11 cellular contexts compared by ENCODE assay signal in genomic region chr19:7933411-7933810, GRCh38. TPM values are rescaled to one million over a fixed set of nuclear protein-coding genes. Genes with fewer than 3 reads are reported as not detected.
DNase-seq lines count a peak whose midpoint lies in the region; ATAC-seq and TF ChIP-seq lines count a peak whose summit lies in the region.
"Had no signal": no experiment of that assay in that cellular context is flagged by ENCODE, and none has a peak within 500 bp of the region (broad histone marks: within the 10 kb centered on the region; RNA-seq: fewer than 3 reads in every experiment).

No MANE protein-coding gene starts in this region.

- H2AK9ac ChIP-seq in IMR-90 (replicated peaks; ENCODE audit: low read depth, low read length, poor library complexity), result no peak overlapping the region

- POLR2A ChIA-PET in AG04449 (lab: Yijun Ruan, JAX) (interaction anchor here (0.7 kb wide), 1 partner anchor 10 kb away, joined by 3 read pairs; the partner anchor contains the start of gene TIMM44), IMR-90 (lab: Charles Lee; ENCODE audit: unreplicated experiment) (no interaction called here)

- H3K4me1 Mint-ChIP-seq in activated CD4-positive, alpha-beta T cell treated with anti-CD3 and anti-CD28 coated beads, Interleukin-2, amount 10 ng/mL, durations not matched to agents 24 days and 14 days, result peaks cover 6% of the 10 kb centered on the region

- intact Hi-C loops in IMR-90 (cut with micrococcal nuclease), result no loop called here
- intact Hi-C loops in activated CD4-positive, alpha-beta T cell treated with anti-CD3 and anti-CD28 coated beads, Interleukin-2, amount 10 ng/mL, durations not matched to agents 24 days and 14 days (cut with micrococcal nuclease), result no loop called here

- no peak for TF ChIP-seq RAD21 in IMR-90 (IDR thresholded peaks at IDR 0.05; ENCODE audit: low read length)

- H3K9me1 ChIP-seq in IMR-90 (ENCODE audit: insufficient read depth, low read length), result no peaks in the 10 kb centered on the region

- H3K27me3 Mint-ChIP-seq in activated CD4-positive, alpha-beta T cell treated with anti-CD3 and anti-CD28 coated beads, Interleukin-2, amount 10 ng/mL, durations not matched to agents 24 days and 14 days, result no peaks in the 10 kb centered on the region
- H3K27me3 Mint-ChIP-seq: activated T-helper 17 cell treated with anti-CD3 and anti-CD28 coated beads, Interleukin-2, amount 50 U/mL, for 72 hours had no signal

- peaks cover 5 to 17% of the 10 kb centered on the region in 2 experiments; a peak in 2 of 4 replicates for H3K79me1 ChIP-seq in IMR-90 (ENCODE audit: low read depth in 1 of 2, low read length in 2 of 2)

- no peaks in the 10 kb centered on the region for H3K27me3 ChIP-seq in IMR-90 (ENCODE audit: control insufficient read depth, insufficient read depth, low read length)
- H3K27me3 ChIP-seq: BLaER1 had no signal

- H2BK120ac ChIP-seq in IMR-90 (ENCODE audit: low read depth, low read length), result no peak overlapping the region

- H3K4me3 ChIP-seq in AG04449 (ENCODE audit: low read depth, low read length) (no peak overlapping the region), IMR-90 (ENCODE audit: insufficient read depth, low read depth, low read length) (no peak overlapping the region), fibroblast of mammary gland (ENCODE audit: control insufficient read depth, low read depth, low read length) (no peak overlapping the region)
- H3K4me3 ChIP-seq: BLaER1 had no signal

- H3K14ac ChIP-seq in IMR-90 (replicated peaks; ENCODE audit: low read depth, low read length), result no peak overlapping the region

- H3K4me3 Mint-ChIP-seq in activated CD4-positive, alpha-beta T cell treated with anti-CD3 and anti-CD28 coated beads, Interleukin-2, amount 10 ng/mL, durations not matched to agents 24 days and 14 days, result no peak overlapping the region
- H3K4me3 Mint-ChIP-seq: activated T-helper 17 cell treated with anti-CD3 and anti-CD28 coated beads, Interleukin-2, amount 50 U/mL, for 72 hours had no signal

- no peaks in the 10 kb centered on the region for H3K9me3 ChIP-seq in IMR-90 (ENCODE audit: control insufficient read depth, insufficient read depth, low read length)
- H3K9me3 ChIP-seq: BLaER1 had no signal

- H3K23ac ChIP-seq in IMR-90 (ENCODE audit: low read depth, low read length), result no peak overlapping the region

- H3K9me3 Mint-ChIP-seq in activated CD4-positive, alpha-beta T cell treated with anti-CD3 and anti-CD28 coated beads, Interleukin-2, amount 10 ng/mL, durations not matched to agents 24 days and 14 days, result no peaks in the 10 kb centered on the region
- H3K9me3 Mint-ChIP-seq: activated T-helper 17 cell treated with anti-CD3 and anti-CD28 coated beads, Interleukin-2, amount 50 U/mL, for 72 hours had no signal

- dilution Hi-C loops in IMR-90 (cut with HindIII; ENCODE audit: low sequenced_read_pairs, unreplicated experiment), result no loop called here

- TF ChIP-seq POLR2A in IMR-90 (IDR thresholded peaks at IDR 0.05; ENCODE audit: low read depth, low read length), result no peak

- H2AK5ac ChIP-seq in IMR-90 (ENCODE audit: low read depth, low read length), result no peak overlapping the region

- H3K36me3 Mint-ChIP-seq in activated CD4-positive, alpha-beta T cell treated with anti-CD3 and anti-CD28 coated beads, Interleukin-2, amount 10 ng/mL, durations not matched to agents 24 days and 14 days (ENCODE audit: low read depth), result peaks cover 37% of the 10 kb centered on the region

- no peak for DNase-seq in AG04449 (ENCODE audit: low read depth, low spot score)
- DNase-seq in IMR-90, result no peak
- no peak for DNase-seq in fibroblast of mammary gland (ENCODE audit: low read depth)
- no peak for DNase-seq in activated T-cell treated with anti-CD3 and anti-CD28 coated beads, Interleukin-2, amount 50 U/mL, for 1 hour
- no peak for DNase-seq in activated CD4-positive, alpha-beta T cell treated with anti-CD3 and anti-CD28 coated beads, Interleukin-2, amount 10 ng/mL, durations not matched to agents 24 days and 14 days
- DNase-seq in HCEC 1CT, result no peak
- DNase-seq: cerebellar nuclear complex, NCI-H2029 had no signal

- CTCF ChIA-PET in AG04449 (lab: Yijun Ruan, JAX) (no interaction called here), IMR-90 (lab: Yijun Ruan, JAX) (interaction anchor here (0.6 kb wide), 1 partner anchor 342 kb away, joined by 3 read pairs; no protein-coding TSS in a partner anchor)

- no peak overlapping the region for H3K56ac ChIP-seq in IMR-90 (ENCODE audit: extremely low read depth, insufficient read depth, low read length)

- no peak overlapping the region for H4K5ac ChIP-seq in IMR-90 (ENCODE audit: low read depth, low read length)

- no peak overlapping the region for H3K4me2 ChIP-seq in IMR-90 (ENCODE audit: low read depth, low read length)
- H3K4me2 ChIP-seq: BLaER1 had no signal

- no peak for ATAC-seq in IMR-90 (ENCODE audit: low read depth)
- ATAC-seq: activated T-helper 17 cell treated with anti-CD3 and anti-CD28 coated beads, Interleukin-2, amount 50 U/mL, for 72 hours; Panc1 had no signal

- H3K9ac ChIP-seq in IMR-90 (ENCODE audit: low read depth, low read length), result no peak overlapping the region
- H3K9ac ChIP-seq: BLaER1 had no signal

- peaks cover 9% of the 10 kb centered on the region for H3K4me1 ChIP-seq in IMR-90 (ENCODE audit: control insufficient read depth, insufficient read depth, low read length)

- no TSS peak for BruUV-seq in IMR-90 (replicated peaks; lab: Mats Ljungman, UMichigan)

- H4K91ac ChIP-seq in IMR-90 (ENCODE audit: insufficient read depth, low read depth, low read length), result no peak overlapping the region

- H3K36me3 ChIP-seq in IMR-90 (ENCODE audit: control insufficient read depth, insufficient read depth, low read length), result peaks cover 63% of the 10 kb centered on the region

- TF ChIP-seq CTCF in AG04449 (IDR thresholded peaks at IDR 0.05; ENCODE audit: insufficient read depth, low read length, missing control alignments) (peak; percentile 12), IMR-90 (conservative IDR thresholded peaks at IDR 0.05; ENCODE audit: low read depth, low read length) (0 out of 2 replicates have a peak, but pooled peaks have one; percentile 14), fibroblast of mammary gland (conservative IDR thresholded peaks at IDR 0.05; ENCODE audit: control insufficient read depth, insufficient read depth, low read depth, low read length) (peak; percentile 25)

- no peak overlapping the region for H2BK15ac ChIP-seq in IMR-90 (ENCODE audit: low read depth, low read length)

- in situ Hi-C loops in IMR-90 (cut with MboI; ENCODE audit: low sequenced_read_pairs), result no loop called here

- no peak overlapping the region for H3K27ac ChIP-seq in IMR-90 (ENCODE audit: insufficient read depth, low read length)
- H3K27ac ChIP-seq: BLaER1 had no signal

- no peak overlapping the region for H2BK5ac ChIP-seq in IMR-90 (ENCODE audit: low read depth, low read length, poor library complexity, severe bottlenecking)

- H2BK20ac ChIP-seq in IMR-90 (ENCODE audit: low read depth, low read length), result no peak overlapping the region

- no peak overlapping the region for H3K18ac ChIP-seq in IMR-90 (ENCODE audit: low read depth, low read length)

- no peak overlapping the region for H3K4ac ChIP-seq in IMR-90 (ENCODE audit: low read depth, low read length)

- H3K27ac Mint-ChIP-seq in activated CD4-positive, alpha-beta T cell treated with anti-CD3 and anti-CD28 coated beads, Interleukin-2, amount 10 ng/mL, durations not matched to agents 24 days and 14 days, result no peak overlapping the region
- H3K27ac Mint-ChIP-seq: activated T-helper 17 cell treated with anti-CD3 and anti-CD28 coated beads, Interleukin-2, amount 50 U/mL, for 72 hours had no signal

- no peak overlapping the region for H2AFZ ChIP-seq in IMR-90 (replicated peaks; ENCODE audit: low read length, poor library complexity)

- H4K8ac ChIP-seq in IMR-90 (ENCODE audit: low read depth in 2 of 2, low read length in 2 of 2), result no peak overlapping the region

- 80% methylated on average over 3 of the region's 14 CpGs; no CpG with 5 or more reads in 1 of the 2 experiments for WGBS in IMR-90 (ENCODE audit: extremely low coverage in 2 of 2, insufficient read length in 1 of 2), 2 experiments

- H4K20me1 ChIP-seq in IMR-90 (ENCODE audit: insufficient read depth, low read length), result peaks cover 9% of the 10 kb centered on the region

TF ChIP-seq in IMR-90, 13 proteins besides CTCF, POLR2A, EP300 and RAD21 (continues in another document):
- TF ChIP-seq CHD1 (IDR thresholded peaks at IDR 0.05; ENCODE audit: low read depth, low read length), result no peak

RNA-seq across cellular contexts. Expression of gene CTXN1, which starts 7.5 kb away (rescaled TPM):
- total RNA-seq in IMR-90 (2012; rRNA removed), result 0.36 and 0.56 TPM in 2 replicates
- polyA plus RNA-seq in IMR-90 (2012; rRNA removed), result 7.4 and 12.8 TPM in 2 replicates
- 8.1 and 17.5 TPM in 2 replicates for polyA plus RNA-seq in IMR-90 (2012; cell fraction: cytosol; rRNA removed)
- polyA plus RNA-seq in IMR-90 (2012; cell fraction: nucleus; rRNA removed; ENCODE audit: low replicate concordance), result 3.9 and 11.2 TPM in 2 replicates
- 1.8 and 2.0 TPM in 2 replicates for total RNA-seq in activated CD4-positive, alpha-beta T cell treated with anti-CD3 and anti-CD28 coated beads, Interleukin-2, amount 10 ng/mL, durations not matched to agents 24 days and 14 days

RNA-seq across cellular contexts. Expression of gene TIMM44, which starts 10.1 kb away (rescaled TPM):
- 37.6 and 43.0 TPM in 2 replicates for total RNA-seq in IMR-90 (2012; rRNA removed)
- polyA plus RNA-seq in IMR-90 (2012; rRNA removed), result 52.3 and 65.3 TPM in 2 replicates
- polyA plus RNA-seq in IMR-90 (2012; cell fraction: cytosol; rRNA removed), result 34.9 and 59.4 TPM in 2 replicates
- polyA plus RNA-seq in IMR-90 (2012; cell fraction: nucleus; rRNA removed; ENCODE audit: low replicate concordance), result 92.3 and 186 TPM in 2 replicates
- total RNA-seq in activated CD4-positive, alpha-beta T cell treated with anti-CD3 and anti-CD28 coated beads, Interleukin-2, amount 10 ng/mL, durations not matched to agents 24 days and 14 days, result 110 and 111 TPM in 2 replicates

RNA-seq across cellular contexts. Expression of gene SNAPC2, which starts 13.3 kb away (rescaled TPM):
- total RNA-seq in IMR-90 (2012; rRNA removed), result 12.5 TPM in 2 replicates
- polyA plus RNA-seq in IMR-90 (2012; rRNA removed), result 29.2 and 34.9 TPM in 2 replicates
- 25.5 and 35.6 TPM in 2 replicates for polyA plus RNA-seq in IMR-90 (2012; cell fraction: cytosol; rRNA removed)
- polyA plus RNA-seq in IMR-90 (2012; cell fraction: nucleus; rRNA removed; ENCODE audit: low replicate concordance), result 14.1 and 27.5 TPM in 2 replicates
- 21.8 and 23.2 TPM in 2 replicates for total RNA-seq in activated CD4-positive, alpha-beta T cell treated with anti-CD3 and anti-CD28 coated beads, Interleukin-2, amount 10 ng/mL, durations not matched to agents 24 days and 14 days

RNA-seq across cellular contexts. Expression of gene TGFBR3L, which starts 18.8 kb away (rescaled TPM):
- total RNA-seq in IMR-90 (2012; rRNA removed), result not detected in 2 replicates
- polyA plus RNA-seq in IMR-90 (2012; rRNA removed), result 0.94 and 2.2 TPM in 2 replicates
- polyA plus RNA-seq in IMR-90 (2012; cell fraction: cytosol; rRNA removed), result 3.5 and 4.4 TPM in 2 replicates
- polyA plus RNA-seq in IMR-90 (2012; cell fraction: nucleus; rRNA removed; ENCODE audit: low replicate concordance), result 1.9 and 3.1 TPM in 2 replicates
- total RNA-seq in activated CD4-positive, alpha-beta T cell treated with anti-CD3 and anti-CD28 coated beads, Interleukin-2, amount 10 ng/mL, durations not matched to agents 24 days and 14 days, result 5.3 and 8.5 TPM in 2 replicates

RNA-seq across cellular contexts. Expression of gene MAP2K7, which starts 29.7 kb away (rescaled TPM):
- total RNA-seq in IMR-90 (2012; rRNA removed), result 3.9 and 4.1 TPM in 2 replicates
- polyA plus RNA-seq in IMR-90 (2012; rRNA removed), result 15.6 TPM in 2 replicates
- 4.4 and 11.5 TPM in 2 replicates for polyA plus RNA-seq in IMR-90 (2012; cell fraction: cytosol; rRNA removed)
- 49.0 and 68.0 TPM in 2 replicates for polyA plus RNA-seq in IMR-90 (2012; cell fraction: nucleus; rRNA removed; ENCODE audit: low replicate concordance)
- total RNA-seq in activated CD4-positive, alpha-beta T cell treated with anti-CD3 and anti-CD28 coated beads, Interleukin-2, amount 10 ng/mL, durations not matched to agents 24 days and 14 days, result 46.7 and 47.6 TPM in 2 replicates
